Comparison of ENCODE assay signal across 8 cellular contexts in genomic region chr20:18793625-18794427, GRCh38. TPM values are rescaled to one million over a fixed set of nuclear protein-coding genes. Genes with fewer than 3 reads are reported as not detected.
DNase-seq lines count a peak whose midpoint lies in the region; ATAC-seq and TF ChIP-seq lines count a peak whose summit lies in the region.

No MANE protein-coding gene starts in this region.

- peak overlapping the region; percentile 83 to 93 for H3K27ac ChIP-seq in coronary artery

- no peaks in the 10 kb centered on the region for H3K27me3 ChIP-seq in BE2C

- ATAC-seq in HG03432 (IDR thresholded peaks at IDR 0.05; ENCODE audit: unreplicated experiment), result peak; percentile 98

- peak; percentile 86 for TF ChIP-seq POLR2A in GM19099 (IDR thresholded peaks at IDR 0.05; ENCODE audit: extremely low read depth, insufficient read length, low read depth)

- peak overlapping the region; percentile 84 for H3K4me3 ChIP-seq in BE2C (ENCODE audit: low read depth, low read length)
- H3K4me3 ChIP-seq in coronary artery, result peak overlapping the region; percentile 82

- peak; percentile 42 for TF ChIP-seq CTCF in BE2C (IDR thresholded peaks at IDR 0.05; ENCODE audit: low read depth, low read length)
- TF ChIP-seq CTCF in coronary artery (IDR thresholded peaks at IDR 0.05), result no peak

- H3K36me3 ChIP-seq in BE2C, result no peaks in the 10 kb centered on the region

- no peaks in the 10 kb centered on the region for H3K9me3 ChIP-seq in BE2C

- H3K4me1 ChIP-seq in BE2C, result peaks cover 3% of the 10 kb centered on the region; the same call in 1 of the 2 replicates

- peak; percentile 86 for DNase-seq in BE2C
- peak; percentile 86 for DNase-seq in NCI-H460 (ENCODE audit: extremely low read depth, low read depth)
- DNase-seq in activated CD4-positive, alpha-beta T cell treated with anti-CD3 and anti-CD28 coated beads for 48 hours, result peak; percentile 88
- peak; percentile 92 for DNase-seq in coronary artery (ENCODE audit: low spot score)
- peak; percentile 98 for DNase-seq in left kidney (ENCODE audit: low read depth, low spot score)
- DNase-seq in stimulated activated CD4-positive, alpha-beta T cell treated with anti-CD3 and anti-CD28 coated beads, Interleukin-2, amount 100 ng/mL, for 24 hours, result peak; percentile 80 to 83

RNA-seq across cellular contexts. Expression of gene SCP2D1, which starts 19.8 kb away (rescaled TPM):
- not detected for polyA plus RNA-seq in BE2C (2012; ENCODE audit: insufficient read depth, insufficient read length, low read depth)
- not detected in 2 replicates for total RNA-seq in NCI-H460 (2014; rRNA removed; shearing (Covaris generic))
- polyA plus RNA-seq in NCI-H460 (2014; cell fraction: nucleus; rRNA removed), result not detected in 2 replicates

Comparison
In these comparisons a context has a peak if more than half of its experiments do, and no peak if none do; other contexts are left out.
1. Peak in every context shown above with its lines: DNase-seq, ATAC-seq, H3K4me3 ChIP-seq and H3K27ac ChIP-seq.